In genomic region chr5:126649057-126649456, GRCh38 we compare ENCODE assay signal across 7 cellular contexts. TPM values are rescaled to one million over a fixed set of nuclear protein-coding genes. Genes with fewer than 3 reads are reported as not detected.
A peak's percentile ranks its signal among the peaks of the same experiment; 100 is the strongest.
DNase-seq lines count a peak whose midpoint lies in the region; ATAC-seq and TF ChIP-seq lines count a peak whose summit lies in the region.
"Not testable (repeated sequence)": the region's sequence is repeated elsewhere in the genome, so short reads cannot be mapped to it uniquely, and the experiment has no call there.

No MANE protein-coding gene starts in this region.

- DNase-seq in NCI-H2029 treated with DMSO at 0.1 percent for 48 hours (lab: John Stamatoyannopoulos, UW) (peak; percentile 44), NCI-H748 (lab: John Stamatoyannopoulos, UW; ENCODE audit: unreplicated experiment) (peak; percentile 61), left colon (peak; percentile 44 to 73), mucosa of gallbladder (ENCODE audit: low spot score) (peak; percentile 44)
- not testable (repeated sequence) for DNase-seq in SK-N-MC (ENCODE audit: low read depth, low spot score); type B pancreatic cell (ENCODE audit: extremely low spot score, unreplicated experiment)

- not testable (repeated sequence) for H3K27me3 Mint-ChIP-seq in type B pancreatic cell

- POLR2A ChIA-PET in HEK293 (lab: Yijun Ruan, JAX): not testable (repeated sequence)

- not testable (repeated sequence) for H3K36me3 ChIP-seq in HEK293 (ENCODE audit: control insufficient read depth in 2 of 2, insufficient read depth in 1 of 2, low read length in 2 of 2); SK-N-MC (ENCODE audit: insufficient read depth, low read length)

- not testable (repeated sequence) for H3K4me1 Mint-ChIP-seq in type B pancreatic cell (ENCODE audit: unreplicated experiment)

- peak overlapping the region; percentile 22 for H3K27ac Mint-ChIP-seq in type B pancreatic cell

- H3K36me3 Mint-ChIP-seq in type B pancreatic cell: not testable (repeated sequence)

- H3K9ac ChIP-seq in SK-N-MC (ENCODE audit: insufficient read length): not testable (repeated sequence)

- peak; percentile 83 for ATAC-seq in left colon

- intact Hi-C loops in left colon (cut with DNase I, micrococcal nuclease): not testable (repeated sequence)

- H3K4me3 ChIP-seq in HEK293 (ENCODE audit: low read depth, low read length); SK-N-MC: not testable (repeated sequence)

- H3K4me1 ChIP-seq in HEK293 (ENCODE audit: control insufficient read depth, insufficient read depth, low read length): not testable (repeated sequence)

- not testable (repeated sequence) for TF ChIP-seq CTCF in HEK293 (tag by site-specific recombination; IDR thresholded peaks at IDR 0.05); type B pancreatic cell (conservative IDR thresholded peaks at IDR 0.05)

- H3K9me3 ChIP-seq in HEK293 (ENCODE audit: control insufficient read depth, insufficient read depth, low read depth, low read length); SK-N-MC (ENCODE audit: low read depth, low read length): not testable (repeated sequence)

- CTCF ChIA-PET in HEK293 (lab: Yijun Ruan, JAX): interaction anchor here (0.6 to 2.0 kb wide), 3 partner anchors 9 to 90 kb away, joined by 3 to 4 read pairs (median 3); partner anchors contain the start of gene PHAX

- not testable (repeated sequence) for H3K4me3 Mint-ChIP-seq in type B pancreatic cell

- peaks cover 14% of the 10 kb centered on the region for H3K9me3 Mint-ChIP-seq in type B pancreatic cell

- not testable (repeated sequence) for H3K27ac ChIP-seq in HEK293 (ENCODE audit: extremely low read depth, low read depth, low read length)
- peak overlapping the region; percentile 100 for H3K27ac ChIP-seq in SK-N-MC

TF ChIP-seq in HEK293, 187 proteins besides CTCF, POLR2A, EP300 and RAD21:
- TF ChIP-seq FEZF1 (tag by site-specific recombination; IDR thresholded peaks at IDR 0.05) (0 out of 2 replicates have a peak, but pooled peaks have one; percentile 27), SCRT2 (tag by site-specific recombination; IDR thresholded peaks at IDR 0.05) (peak; percentile 59; the same call in 1 of the 2 replicates)
TF ChIP-seq in HEK293: peak in this region for 2; not testable (repeated sequence) for 185.

RNA-seq across cellular contexts. Expression of gene PHAX, which starts 48.3 kb away (rescaled TPM):
- total RNA-seq in left colon: 10 to 100 TPM; 30.8 to 31.8 TPM
- 30.2 TPM for total RNA-seq in mucosa of gallbladder
- 36.3 and 43.2 TPM in 2 replicates for total RNA-seq in type B pancreatic cell (ENCODE audit: low replicate concordance)

RNA-seq across cellular contexts. Expression of gene ALDH7A1, which starts 54.0 kb away (rescaled TPM):
- total RNA-seq in left colon (10 to 100 TPM; 50.5 to 61.8 TPM), mucosa of gallbladder (42.6 TPM), type B pancreatic cell (ENCODE audit: low replicate concordance) (60.9 and 119 TPM in 2 replicates)
